In the genomic region with DNA sequence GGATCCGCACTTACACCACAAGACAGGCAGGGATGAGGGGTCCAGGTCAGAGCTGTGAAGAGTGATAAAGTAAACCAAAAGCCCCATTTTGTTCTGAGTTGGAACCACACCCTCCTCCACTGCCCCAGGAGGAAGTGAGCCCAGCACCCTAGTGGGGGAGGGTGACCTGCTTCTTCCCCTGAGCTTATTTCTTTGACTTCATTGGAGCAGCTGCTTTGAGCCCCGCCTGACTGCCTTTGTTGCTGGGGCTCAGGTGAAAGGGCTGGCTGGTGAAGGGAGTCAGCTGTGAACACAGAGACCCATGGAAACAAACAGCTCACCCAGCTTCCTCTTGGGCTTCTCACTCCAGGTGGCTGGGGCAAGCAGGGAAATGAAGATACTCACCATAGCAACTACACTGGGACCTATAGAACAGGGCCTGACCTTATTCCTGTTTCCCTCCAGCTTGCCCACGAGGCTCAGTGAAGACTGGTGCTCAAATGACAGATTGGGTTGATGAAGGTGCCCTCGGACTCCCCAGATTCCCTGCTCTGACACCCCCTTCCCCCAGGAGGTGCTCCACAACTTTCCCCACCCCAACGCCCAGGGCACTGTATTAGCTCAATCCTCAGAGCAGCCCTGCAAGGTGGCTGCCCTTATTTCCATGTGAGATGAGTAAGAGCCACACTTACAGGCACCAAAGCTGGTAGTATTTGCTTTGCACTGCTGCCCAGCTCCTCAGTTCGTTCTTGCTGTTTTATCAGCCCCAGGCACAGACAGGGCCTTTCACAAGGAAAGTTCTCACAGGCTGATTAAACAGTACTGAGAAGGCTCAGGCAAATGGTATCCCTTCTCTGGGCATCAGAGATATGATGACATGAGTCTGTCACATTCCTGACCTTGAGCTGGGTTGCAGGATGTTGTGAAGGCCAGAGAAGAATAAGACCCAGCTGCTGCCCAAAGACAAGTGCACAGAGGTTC, we compare ENCODE assay signal across 1 cellular context.
TF ChIP-seq lines count a peak whose summit lies in the region.

No MANE protein-coding gene starts in this region.

TF ChIP-seq in WTC11, 78 proteins besides CTCF, POLR2A, EP300 and RAD21 (continued from another document):
- TF ChIP-seq, protein P1, sequence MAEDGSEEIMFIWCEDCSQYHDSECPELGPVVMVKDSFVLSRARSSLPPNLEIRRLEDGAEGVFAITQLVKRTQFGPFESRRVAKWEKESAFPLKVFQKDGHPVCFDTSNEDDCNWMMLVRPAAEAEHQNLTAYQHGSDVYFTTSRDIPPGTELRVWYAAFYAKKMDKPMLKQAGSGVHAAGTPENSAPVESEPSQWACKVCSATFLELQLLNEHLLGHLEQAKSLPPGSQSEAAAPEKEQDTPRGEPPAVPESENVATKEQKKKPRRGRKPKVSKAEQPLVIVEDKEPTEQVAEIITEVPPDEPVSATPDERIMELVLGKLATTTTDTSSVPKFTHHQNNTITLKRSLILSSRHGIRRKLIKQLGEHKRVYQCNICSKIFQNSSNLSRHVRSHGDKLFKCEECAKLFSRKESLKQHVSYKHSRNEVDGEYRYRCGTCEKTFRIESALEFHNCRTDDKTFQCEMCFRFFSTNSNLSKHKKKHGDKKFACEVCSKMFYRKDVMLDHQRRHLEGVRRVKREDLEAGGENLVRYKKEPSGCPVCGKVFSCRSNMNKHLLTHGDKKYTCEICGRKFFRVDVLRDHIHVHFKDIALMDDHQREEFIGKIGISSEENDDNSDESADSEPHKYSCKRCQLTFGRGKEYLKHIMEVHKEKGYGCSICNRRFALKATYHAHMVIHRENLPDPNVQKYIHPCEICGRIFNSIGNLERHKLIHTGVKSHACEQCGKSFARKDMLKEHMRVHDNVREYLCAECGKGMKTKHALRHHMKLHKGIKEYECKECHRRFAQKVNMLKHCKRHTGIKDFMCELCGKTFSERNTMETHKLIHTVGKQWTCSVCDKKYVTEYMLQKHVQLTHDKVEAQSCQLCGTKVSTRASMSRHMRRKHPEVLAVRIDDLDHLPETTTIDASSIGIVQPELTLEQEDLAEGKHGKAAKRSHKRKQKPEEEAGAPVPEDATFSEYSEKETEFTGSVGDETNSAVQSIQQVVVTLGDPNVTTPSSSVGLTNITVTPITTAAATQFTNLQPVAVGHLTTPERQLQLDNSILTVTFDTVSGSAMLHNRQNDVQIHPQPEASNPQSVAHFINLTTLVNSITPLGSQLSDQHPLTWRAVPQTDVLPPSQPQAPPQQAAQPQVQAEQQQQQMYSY (CRISPR knock-in tag; IDR thresholded peaks at IDR 0.05) = no peak
- TF ChIP-seq ZNF232 (CRISPR knock-in tag; IDR thresholded peaks at IDR 0.05) (no peak), FOXP1 (CRISPR knock-in tag; IDR thresholded peaks at IDR 0.05; ENCODE audit: borderline replicate concordance) (no peak), FOXK1 (CRISPR knock-in tag; IDR thresholded peaks at IDR 0.05) (no peak), ZNF396 (CRISPR knock-in tag; IDR thresholded peaks at IDR 0.05; ENCODE audit: borderline replicate concordance) (no peak), AFF4 (CRISPR knock-in tag; IDR thresholded peaks at IDR 0.05; ENCODE audit: borderline replicate concordance) (no peak), ZNF425 (CRISPR knock-in tag; conservative IDR thresholded peaks at IDR 0.05) (no peak), CDX4 (CRISPR knock-in tag; IDR thresholded peaks at IDR 0.05; ENCODE audit: borderline replicate concordance) (no peak)
- TF ChIP-seq, protein P2, sequence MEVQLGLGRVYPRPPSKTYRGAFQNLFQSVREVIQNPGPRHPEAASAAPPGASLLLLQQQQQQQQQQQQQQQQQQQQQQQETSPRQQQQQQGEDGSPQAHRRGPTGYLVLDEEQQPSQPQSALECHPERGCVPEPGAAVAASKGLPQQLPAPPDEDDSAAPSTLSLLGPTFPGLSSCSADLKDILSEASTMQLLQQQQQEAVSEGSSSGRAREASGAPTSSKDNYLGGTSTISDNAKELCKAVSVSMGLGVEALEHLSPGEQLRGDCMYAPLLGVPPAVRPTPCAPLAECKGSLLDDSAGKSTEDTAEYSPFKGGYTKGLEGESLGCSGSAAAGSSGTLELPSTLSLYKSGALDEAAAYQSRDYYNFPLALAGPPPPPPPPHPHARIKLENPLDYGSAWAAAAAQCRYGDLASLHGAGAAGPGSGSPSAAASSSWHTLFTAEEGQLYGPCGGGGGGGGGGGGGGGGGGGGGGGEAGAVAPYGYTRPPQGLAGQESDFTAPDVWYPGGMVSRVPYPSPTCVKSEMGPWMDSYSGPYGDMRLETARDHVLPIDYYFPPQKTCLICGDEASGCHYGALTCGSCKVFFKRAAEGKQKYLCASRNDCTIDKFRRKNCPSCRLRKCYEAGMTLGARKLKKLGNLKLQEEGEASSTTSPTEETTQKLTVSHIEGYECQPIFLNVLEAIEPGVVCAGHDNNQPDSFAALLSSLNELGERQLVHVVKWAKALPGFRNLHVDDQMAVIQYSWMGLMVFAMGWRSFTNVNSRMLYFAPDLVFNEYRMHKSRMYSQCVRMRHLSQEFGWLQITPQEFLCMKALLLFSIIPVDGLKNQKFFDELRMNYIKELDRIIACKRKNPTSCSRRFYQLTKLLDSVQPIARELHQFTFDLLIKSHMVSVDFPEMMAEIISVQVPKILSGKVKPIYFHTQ (CRISPR knock-in tag; IDR thresholded peaks at IDR 0.05) = no peak
